In genomic region chr22:24554316-24555159, GRCh38 we compare ENCODE assay signal across 8 cellular contexts. TPM values are rescaled to one million over a fixed set of nuclear protein-coding genes. Genes with fewer than 3 reads are reported as not detected.
DNase-seq lines count a peak whose midpoint lies in the region; ATAC-seq lines count a peak whose summit lies in the region.

TSS of gene GUCD1 (minus strand) at chr22:24555138. CDS start at chr22:24554991, 147 bp downstream.

- ATAC-seq in GM18502 (IDR thresholded peaks at IDR 0.05; ENCODE audit: poor library complexity, unreplicated experiment), result peak; percentile 5
- ATAC-seq in HG03045 (IDR thresholded peaks at IDR 0.05; ENCODE audit: unreplicated experiment), result peak; percentile 22
- ATAC-seq in T-helper 17 cell, result no peak

- peaks cover 52% of the 10 kb centered on the region for H3K4me1 Mint-ChIP-seq in T-helper 17 cell

- H3K36me3 Mint-ChIP-seq in T-helper 17 cell (ENCODE audit: low read depth), result peaks cover 15% of the 10 kb centered on the region

- DNase-seq in T-helper 17 cell (peak in 1 of 3 donors; percentile 10), cerebellar cortex (ENCODE audit: low spot score) (peak; percentile 18), NCI-H128 (lab: John Stamatoyannopoulos, UW; ENCODE audit: unreplicated experiment) (no peak), NCI-H1105 (lab: John Stamatoyannopoulos, UW) (no peak)
- peak; percentile 35 to 37 for DNase-seq in stimulated activated CD4-positive, alpha-beta T cell treated with anti-CD3 and anti-CD28 coated beads, Interleukin-2, amount 100 ng/mL, for 24 hours

- peak within 1 kb of the TSS; percentile 99 for H3K27ac Mint-ChIP-seq in T-helper 17 cell

- peak within 1 kb of the TSS; percentile 99 for H3K4me3 Mint-ChIP-seq in T-helper 17 cell

- no peaks in the 10 kb centered on the region for H3K27me3 Mint-ChIP-seq in T-helper 17 cell

- H3K9me3 ChIP-seq in T-helper 17 cell (ENCODE audit: control insufficient read depth, low read length, poor library complexity, severe bottlenecking), result no peaks in the 10 kb centered on the region

- H3K27ac ChIP-seq in layer of hippocampus (ENCODE audit: low read depth, low read length), result peak within 1 kb of the TSS; percentile 96

- H3K27me3 ChIP-seq in layer of hippocampus (ENCODE audit: control insufficient read depth, insufficient read depth, low read length), result no peaks in the 10 kb centered on the region

RNA-seq across cellular contexts. Expression of gene GUCD1, which starts in this region (rescaled TPM):
- total RNA-seq in T-helper 17 cell, result 10 to 100 TPM; 58.4 to 96.3 TPM

Comparison
In these comparisons a context has a peak if more than half of its experiments do, and no peak if none do; other contexts are left out.
1. DNase-seq: peak in cerebellar cortex (single experiment) and stimulated activated CD4-positive, alpha-beta T cell treated with anti-CD3 and anti-CD28 coated beads, Interleukin-2, amount 100 ng/mL, for 24 hours (2 of 2); none in NCI-H128 (single experiment) and NCI-H1105 (single experiment).